In the genomic region with DNA sequence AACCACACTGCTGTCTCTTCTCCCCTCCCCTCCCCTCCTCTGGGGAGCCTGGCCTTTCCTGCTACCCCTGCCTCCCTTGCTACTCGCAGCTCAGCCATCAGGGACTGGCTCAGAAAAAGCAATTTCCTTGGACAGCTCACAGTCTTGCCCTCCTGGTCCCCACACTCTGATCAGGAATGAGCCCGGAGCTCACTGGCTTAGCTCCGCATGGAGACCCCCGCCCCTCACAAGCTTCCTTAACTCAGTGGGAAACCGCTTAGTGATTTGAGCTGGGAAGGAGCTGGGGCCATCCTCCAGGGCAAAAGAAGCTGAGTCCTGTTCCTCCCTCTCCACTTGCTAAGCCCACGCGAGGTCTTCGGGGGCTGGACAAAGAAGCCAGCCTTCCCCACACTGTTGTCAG, we compare ENCODE assay signal across 21 cellular contexts.
A peak's percentile ranks its signal among the peaks of the same experiment; 100 is the strongest.
DNase-seq lines count a peak whose midpoint lies in the region; ATAC-seq and TF ChIP-seq lines count a peak whose summit lies in the region.
"Had no signal": no experiment of that assay in that cellular context is flagged by ENCODE, and none has a peak within 500 bp of the region (broad histone marks: within the 10 kb centered on the region; RNA-seq: fewer than 3 reads in every experiment).

No MANE protein-coding gene starts in this region.

- no peak overlapping the region for H4K91ac ChIP-seq in trophoblast cell (ENCODE audit: low read depth, low read length)

- no peak overlapping the region for H2BK120ac ChIP-seq in trophoblast cell (ENCODE audit: insufficient read depth, low read length, poor library complexity)

- H3K27ac Mint-ChIP-seq in chondrocyte (ENCODE audit: unreplicated experiment), result peak overlapping the region; percentile 27

- H3K4me2 ChIP-seq in trophoblast cell (ENCODE audit: low read length), result no peak overlapping the region

- H3K4me1 ChIP-seq in trophoblast cell (ENCODE audit: control insufficient read depth in 1 of 2, insufficient read depth in 2 of 2, low read length in 2 of 2), result peaks cover 9 to 10% of the 10 kb centered on the region in 2 experiments
- H3K4me1 ChIP-seq: SJSA1 had no signal

- H3K4ac ChIP-seq in trophoblast cell (ENCODE audit: low read depth, low read length), result no peak overlapping the region

- peak; percentile 14 for DNase-seq in NCI-H2227 (lab: John Stamatoyannopoulos, UW; ENCODE audit: unreplicated experiment)
- no peak for DNase-seq in NCI-H2227 treated with DMSO at 0.1 percent for 48 hours (lab: John Stamatoyannopoulos, UW)
- DNase-seq in chondrocyte (ENCODE audit: low spot score), result no peak
- DNase-seq in iPS-NIHi11 (ENCODE audit: low spot score), result peak; percentile 69
- DNase-seq in trophoblast cell, result no peak
- no peak for DNase-seq in HT-29 (ENCODE audit: low spot score)
- DNase-seq in superior temporal gyrus (ENCODE audit: extremely low spot score), result no peak
- DNase-seq: Calu3; CD8-positive, alpha-beta memory T cell; DMS153; KBM-7; NCI-H1105; NCI-H2081; NCI-H2171; NCI-H446; NCI-H526 treated with DMSO at 0.1 percent for 48 hours had no signal

- no peak overlapping the region for H3K14ac ChIP-seq in trophoblast cell (ENCODE audit: low read length)

- no peak overlapping the region for H3K23ac ChIP-seq in trophoblast cell (ENCODE audit: low read length)

- peaks cover 6% of the 10 kb centered on the region for H3K36me3 Mint-ChIP-seq in chondrocyte (ENCODE audit: low read depth)

- H3K79me1 ChIP-seq in trophoblast cell (ENCODE audit: low read length), result no peaks in the 10 kb centered on the region

- H3K18ac ChIP-seq in trophoblast cell (ENCODE audit: low read length), result peak overlapping the region; percentile 12

- no peak for ATAC-seq in HG02852 (IDR thresholded peaks at IDR 0.05; ENCODE audit: unreplicated experiment)
- ATAC-seq: Right ventricle myocardium inferior had no signal

- H3K9me3 ChIP-seq in trophoblast cell (ENCODE audit: insufficient read depth, low read depth, low read length), result peaks cover 8% of the 10 kb centered on the region
- H3K9me3 ChIP-seq: SJSA1 had no signal

- TF ChIP-seq CTCF in chondrocyte (IDR thresholded peaks at IDR 0.05), result no peak

- no peaks in the 10 kb centered on the region for H3K27me3 ChIP-seq in trophoblast cell (ENCODE audit: insufficient read depth, low read length)
- H3K27me3 ChIP-seq: SJSA1 had no signal

- H3K27ac ChIP-seq in trophoblast cell (ENCODE audit: low read depth, low read length), result no peak overlapping the region
- H3K27ac ChIP-seq: 22Rv1, C4-2B, SJSA1 had no signal

- no peak overlapping the region for H4K12ac ChIP-seq in trophoblast cell (ENCODE audit: low read depth, low read length)

- no CpG with 5 or more reads among the region's 8 CpGs for WGBS in trophoblast cell (ENCODE audit: extremely low coverage, insufficient coverage, insufficient read length)

- H4K8ac ChIP-seq in trophoblast cell (ENCODE audit: low read depth, low read length), result no peak overlapping the region

- peaks cover 7% of the 10 kb centered on the region for H3K4me1 Mint-ChIP-seq in chondrocyte (ENCODE audit: low read depth)

- no peak overlapping the region for H2AFZ ChIP-seq in trophoblast cell (ENCODE audit: insufficient read depth, low read length, poor library complexity)

- peaks cover 16 to 21% of the 10 kb centered on the region in 2 experiments for H3K36me3 ChIP-seq in trophoblast cell (ENCODE audit: control insufficient read depth in 1 of 2, insufficient read depth in 2 of 2, low read length in 2 of 2)
- H3K36me3 ChIP-seq: SJSA1 had no signal

- no peak overlapping the region for H3K9ac ChIP-seq in trophoblast cell (ENCODE audit: low read length)

- H3K9me3 Mint-ChIP-seq in chondrocyte (ENCODE audit: low read depth), result no peaks in the 10 kb centered on the region
- H3K9me3 Mint-ChIP-seq: CD8-positive, alpha-beta memory T cell had no signal

- no peak overlapping the region for H3K4me3 ChIP-seq in trophoblast cell (ENCODE audit: low read depth, low read length)
- H3K4me3 ChIP-seq: SJSA1 had no signal

- H3K4me3 Mint-ChIP-seq in chondrocyte (ENCODE audit: unreplicated experiment), result no peak overlapping the region
- H3K4me3 Mint-ChIP-seq: CD8-positive, alpha-beta memory T cell had no signal

- no peaks in the 10 kb centered on the region for H3K79me2 ChIP-seq in trophoblast cell (ENCODE audit: control insufficient read depth, insufficient read depth, low read length, poor library complexity)

- no peaks in the 10 kb centered on the region for H3K27me3 Mint-ChIP-seq in chondrocyte (ENCODE audit: low read depth)

- H2AK5ac ChIP-seq in trophoblast cell (ENCODE audit: low read length), result no peak overlapping the region

- no peak overlapping the region for H2BK12ac ChIP-seq in trophoblast cell (ENCODE audit: low read length)

- H2BK5ac ChIP-seq in trophoblast cell (ENCODE audit: low read depth, low read length, poor library complexity), result no peak overlapping the region

Comparison
In these comparisons a context has a peak if more than half of its experiments do, and no peak if none do; other contexts are left out.
1. DNase-seq: peak in NCI-H2227 (single experiment) and iPS-NIHi11 (single experiment); none in NCI-H2227 treated with DMSO at 0.1 percent for 48 hours (single experiment), chondrocyte (single experiment), trophoblast cell (0 of 2), HT-29 (single experiment) and superior temporal gyrus (single experiment).